Comparison of ENCODE assay signal across 8 cellular contexts in genomic region chr9:128340691-128341434, GRCh38. TPM values are rescaled to one million over a fixed set of nuclear protein-coding genes. Genes with fewer than 3 reads are reported as not detected.
DNase-seq lines count a peak whose midpoint lies in the region; ATAC-seq and TF ChIP-seq lines count a peak whose summit lies in the region.

No MANE protein-coding gene starts in this region.

- peaks cover 4% of the 10 kb centered on the region for H3K27me3 Mint-ChIP-seq in neural progenitor cell (ENCODE audit: insufficient read depth, low read depth)

- H3K36me3 Mint-ChIP-seq in neural progenitor cell, result peaks cover 8% of the 10 kb centered on the region

- peak; percentile 1 for ATAC-seq in HG02759 (IDR thresholded peaks at IDR 0.05; ENCODE audit: unreplicated experiment)

- H3K4me3 Mint-ChIP-seq in neural progenitor cell, result peak overlapping the region; percentile 96

- no peak overlapping the region for H3K9ac ChIP-seq in neural progenitor cell

- H3K36me3 ChIP-seq in SJCRH30 (peaks cover 7% of the 10 kb centered on the region; the same call in 1 of the 2 replicates), neural progenitor cell (no peaks in the 10 kb centered on the region)

- H3F3A ChIP-seq in neural progenitor cell (ENCODE audit: low read depth), result peaks cover 16% of the 10 kb centered on the region

- no peaks in the 10 kb centered on the region for H3K27me3 ChIP-seq in SJCRH30
- H3K27me3 ChIP-seq in neural progenitor cell, result peaks cover 9% of the 10 kb centered on the region

- H3K27ac Mint-ChIP-seq in neural progenitor cell, result peak overlapping the region; percentile 81

- peaks cover 18% of the 10 kb centered on the region for H4K20me1 ChIP-seq in neural progenitor cell (ENCODE audit: low read depth)

- DNase-seq in GM13976 (ENCODE audit: low spot score) (peak; percentile 44), SJCRH30 (no peak), epithelial cell of prostate (ENCODE audit: low read depth, low spot score) (no peak), neural progenitor cell (ENCODE audit: low spot score) (peak; percentile 48), NCI-H2227 (lab: John Stamatoyannopoulos, UW; ENCODE audit: unreplicated experiment) (no peak), T-helper 9 cell (no peak), NOMO-1 treated with dmso at 0.1 percent for 144 hours (lab: John Stamatoyannopoulos, UW; ENCODE audit: unreplicated experiment) (no peak)

- H3K27ac ChIP-seq in SJCRH30 (no peak overlapping the region), epithelial cell of prostate (peak overlapping the region; percentile 79), neural progenitor cell (no peak overlapping the region)

- H3K9me3 Mint-ChIP-seq in neural progenitor cell, result no peaks in the 10 kb centered on the region

- H3K4me3 ChIP-seq in SJCRH30 (peak overlapping the region; percentile 86), neural progenitor cell (peak overlapping the region; percentile 95)

- H3K79me2 ChIP-seq in neural progenitor cell (ENCODE audit: low read depth), result no peaks in the 10 kb centered on the region

- H2AFZ ChIP-seq in neural progenitor cell (replicated peaks), result peak overlapping the region; percentile 95

- H3K9me3 ChIP-seq in SJCRH30 (replicated peaks), result no peaks in the 10 kb centered on the region
- H3K9me3 ChIP-seq in neural progenitor cell (ENCODE audit: low read depth), result no peaks in the 10 kb centered on the region

- H3K4me1 Mint-ChIP-seq in neural progenitor cell, result peaks cover 5% of the 10 kb centered on the region

- H3K4me1 ChIP-seq in SJCRH30 (no peaks in the 10 kb centered on the region), neural progenitor cell (no peaks in the 10 kb centered on the region)

- in situ Hi-C loops in GM13976 (cut with MboI; ENCODE audit: low sequenced_read_pairs, unreplicated experiment), result no loop called here

- H3K4me2 ChIP-seq in neural progenitor cell, result peak overlapping the region; percentile 93

- TF ChIP-seq CTCF in GM13976 (IDR thresholded peaks at IDR 0.05; ENCODE audit: borderline replicate concordance, control extremely low read depth, extremely low read depth, insufficient read depth, missing control alignments), result no peak
- no peak for TF ChIP-seq CTCF in neural progenitor cell (IDR thresholded peaks at IDR 0.05)

RNA-seq across cellular contexts. Expression of gene SLC27A4, which starts 0.5 kb away (rescaled TPM):
- 27.7 and 28.0 TPM in 2 replicates for total RNA-seq in SJCRH30 (2014; rRNA removed; shearing (Covaris generic))
- 4.4 and 8.6 TPM in 2 replicates for total RNA-seq in neural progenitor cell (ENCODE audit: low replicate concordance)

RNA-seq across cellular contexts. Expression of gene COQ4, which starts 18.2 kb away (rescaled TPM):
- 38.7 and 40.3 TPM in 2 replicates for total RNA-seq in SJCRH30 (2014; rRNA removed; shearing (Covaris generic))
- total RNA-seq in neural progenitor cell (ENCODE audit: low replicate concordance), result 16.8 and 39.0 TPM in 2 replicates

RNA-seq across cellular contexts. Expression of gene TRUB2, which starts 18.6 kb away (rescaled TPM):
- 30.2 and 36.9 TPM in 2 replicates for total RNA-seq in SJCRH30 (2014; rRNA removed; shearing (Covaris generic))
- 8.3 and 9.2 TPM in 2 replicates for total RNA-seq in neural progenitor cell (ENCODE audit: low replicate concordance)

RNA-seq across cellular contexts. Expression of gene URM1, which starts 30.3 kb away (rescaled TPM):
- total RNA-seq in SJCRH30 (2014; rRNA removed; shearing (Covaris generic)), result 74.2 and 77.5 TPM in 2 replicates
- total RNA-seq in neural progenitor cell (ENCODE audit: low replicate concordance), result 10.3 and 21.7 TPM in 2 replicates

Comparison
In these comparisons a context has a peak if more than half of its experiments do, and no peak if none do; other contexts are left out.
1. DNase-seq: peak in GM13976 (single experiment) and neural progenitor cell (single experiment); none in SJCRH30 (0 of 2), epithelial cell of prostate (single experiment), NCI-H2227 (single experiment), T-helper 9 cell (single experiment) and NOMO-1 treated with dmso at 0.1 percent for 144 hours (single experiment).